Comparison of ENCODE assay signal across 1 cellular context in the genomic region with DNA sequence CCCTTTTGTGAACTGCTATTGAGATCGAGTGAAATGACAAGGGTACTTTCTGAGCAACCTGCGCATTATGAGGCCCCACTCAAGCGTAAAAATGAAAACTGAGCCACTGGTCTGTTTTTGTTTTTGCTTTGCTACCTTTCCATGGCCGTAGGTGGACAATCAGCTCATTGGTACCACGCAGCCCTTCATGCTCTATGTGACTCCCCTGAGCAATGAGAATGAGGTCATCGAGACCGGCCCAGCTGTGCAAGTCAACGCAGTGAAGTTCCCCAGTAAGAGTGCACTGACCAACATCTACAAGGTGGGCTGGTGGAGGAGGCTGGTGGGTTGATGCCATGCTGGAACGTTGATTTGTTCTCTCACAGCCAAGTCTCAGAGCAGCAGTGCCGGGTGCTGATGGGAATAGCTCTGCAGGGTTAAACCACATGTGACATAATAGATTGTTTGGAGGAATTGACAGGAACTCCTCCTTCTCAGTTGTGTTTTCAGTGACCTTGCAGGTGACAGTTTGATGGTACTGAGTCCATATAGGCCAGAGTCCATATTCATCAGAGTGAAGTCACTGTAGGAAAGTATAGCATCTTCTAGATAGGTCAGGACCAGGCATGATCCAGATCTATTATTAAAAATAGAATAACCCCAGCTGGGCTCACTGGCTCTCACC.
A peak's percentile ranks its signal among the peaks of the same experiment; 100 is the strongest.
TF ChIP-seq lines count a peak whose summit lies in the region.

No MANE protein-coding gene starts in this region.

TF ChIP-seq in HepG2, 621 proteins besides CTCF, POLR2A, EP300 and RAD21 (continued from another document):
- TF ChIP-seq, protein P1, sequence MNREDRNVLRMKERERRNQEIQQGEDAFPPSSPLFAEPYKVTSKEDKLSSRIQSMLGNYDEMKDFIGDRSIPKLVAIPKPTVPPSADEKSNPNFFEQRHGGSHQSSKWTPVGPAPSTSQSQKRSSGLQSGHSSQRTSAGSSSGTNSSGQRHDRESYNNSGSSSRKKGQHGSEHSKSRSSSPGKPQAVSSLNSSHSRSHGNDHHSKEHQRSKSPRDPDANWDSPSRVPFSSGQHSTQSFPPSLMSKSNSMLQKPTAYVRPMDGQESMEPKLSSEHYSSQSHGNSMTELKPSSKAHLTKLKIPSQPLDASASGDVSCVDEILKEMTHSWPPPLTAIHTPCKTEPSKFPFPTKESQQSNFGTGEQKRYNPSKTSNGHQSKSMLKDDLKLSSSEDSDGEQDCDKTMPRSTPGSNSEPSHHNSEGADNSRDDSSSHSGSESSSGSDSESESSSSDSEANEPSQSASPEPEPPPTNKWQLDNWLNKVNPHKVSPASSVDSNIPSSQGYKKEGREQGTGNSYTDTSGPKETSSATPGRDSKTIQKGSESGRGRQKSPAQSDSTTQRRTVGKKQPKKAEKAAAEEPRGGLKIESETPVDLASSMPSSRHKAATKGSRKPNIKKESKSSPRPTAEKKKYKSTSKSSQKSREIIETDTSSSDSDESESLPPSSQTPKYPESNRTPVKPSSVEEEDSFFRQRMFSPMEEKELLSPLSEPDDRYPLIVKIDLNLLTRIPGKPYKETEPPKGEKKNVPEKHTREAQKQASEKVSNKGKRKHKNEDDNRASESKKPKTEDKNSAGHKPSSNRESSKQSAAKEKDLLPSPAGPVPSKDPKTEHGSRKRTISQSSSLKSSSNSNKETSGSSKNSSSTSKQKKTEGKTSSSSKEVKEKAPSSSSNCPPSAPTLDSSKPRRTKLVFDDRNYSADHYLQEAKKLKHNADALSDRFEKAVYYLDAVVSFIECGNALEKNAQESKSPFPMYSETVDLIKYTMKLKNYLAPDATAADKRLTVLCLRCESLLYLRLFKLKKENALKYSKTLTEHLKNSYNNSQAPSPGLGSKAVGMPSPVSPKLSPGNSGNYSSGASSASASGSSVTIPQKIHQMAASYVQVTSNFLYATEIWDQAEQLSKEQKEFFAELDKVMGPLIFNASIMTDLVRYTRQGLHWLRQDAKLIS (CRISPR knock-in tag; IDR thresholded peaks at IDR 0.05), result no peak
- TF ChIP-seq SAP130 (CRISPR knock-in tag; IDR thresholded peaks at IDR 0.05; ENCODE audit: low read depth), result 0 out of 2 replicates have a peak, but pooled peaks have one; percentile 7
- 0 out of 2 replicates have a peak, but pooled peaks have one; percentile 9 for TF ChIP-seq ZFY (CRISPR knock-in tag; IDR thresholded peaks at IDR 0.05)
- no peak for TF ChIP-seq SOX13 (IDR thresholded peaks at IDR 0.05)
- peak in 1 of 2 experiments; percentile 42; a peak in 1 of 4 replicates for TF ChIP-seq SOX13 (CRISPR knock-in tag; conservative IDR thresholded peaks at IDR 0.05 in 1 of 2, IDR thresholded peaks at IDR 0.05 in 1 of 2)
- no peak for TF ChIP-seq NR2C2 (CRISPR knock-in tag; IDR thresholded peaks at IDR 0.05; ENCODE audit: borderline replicate concordance)
- TF ChIP-seq, protein P2, sequence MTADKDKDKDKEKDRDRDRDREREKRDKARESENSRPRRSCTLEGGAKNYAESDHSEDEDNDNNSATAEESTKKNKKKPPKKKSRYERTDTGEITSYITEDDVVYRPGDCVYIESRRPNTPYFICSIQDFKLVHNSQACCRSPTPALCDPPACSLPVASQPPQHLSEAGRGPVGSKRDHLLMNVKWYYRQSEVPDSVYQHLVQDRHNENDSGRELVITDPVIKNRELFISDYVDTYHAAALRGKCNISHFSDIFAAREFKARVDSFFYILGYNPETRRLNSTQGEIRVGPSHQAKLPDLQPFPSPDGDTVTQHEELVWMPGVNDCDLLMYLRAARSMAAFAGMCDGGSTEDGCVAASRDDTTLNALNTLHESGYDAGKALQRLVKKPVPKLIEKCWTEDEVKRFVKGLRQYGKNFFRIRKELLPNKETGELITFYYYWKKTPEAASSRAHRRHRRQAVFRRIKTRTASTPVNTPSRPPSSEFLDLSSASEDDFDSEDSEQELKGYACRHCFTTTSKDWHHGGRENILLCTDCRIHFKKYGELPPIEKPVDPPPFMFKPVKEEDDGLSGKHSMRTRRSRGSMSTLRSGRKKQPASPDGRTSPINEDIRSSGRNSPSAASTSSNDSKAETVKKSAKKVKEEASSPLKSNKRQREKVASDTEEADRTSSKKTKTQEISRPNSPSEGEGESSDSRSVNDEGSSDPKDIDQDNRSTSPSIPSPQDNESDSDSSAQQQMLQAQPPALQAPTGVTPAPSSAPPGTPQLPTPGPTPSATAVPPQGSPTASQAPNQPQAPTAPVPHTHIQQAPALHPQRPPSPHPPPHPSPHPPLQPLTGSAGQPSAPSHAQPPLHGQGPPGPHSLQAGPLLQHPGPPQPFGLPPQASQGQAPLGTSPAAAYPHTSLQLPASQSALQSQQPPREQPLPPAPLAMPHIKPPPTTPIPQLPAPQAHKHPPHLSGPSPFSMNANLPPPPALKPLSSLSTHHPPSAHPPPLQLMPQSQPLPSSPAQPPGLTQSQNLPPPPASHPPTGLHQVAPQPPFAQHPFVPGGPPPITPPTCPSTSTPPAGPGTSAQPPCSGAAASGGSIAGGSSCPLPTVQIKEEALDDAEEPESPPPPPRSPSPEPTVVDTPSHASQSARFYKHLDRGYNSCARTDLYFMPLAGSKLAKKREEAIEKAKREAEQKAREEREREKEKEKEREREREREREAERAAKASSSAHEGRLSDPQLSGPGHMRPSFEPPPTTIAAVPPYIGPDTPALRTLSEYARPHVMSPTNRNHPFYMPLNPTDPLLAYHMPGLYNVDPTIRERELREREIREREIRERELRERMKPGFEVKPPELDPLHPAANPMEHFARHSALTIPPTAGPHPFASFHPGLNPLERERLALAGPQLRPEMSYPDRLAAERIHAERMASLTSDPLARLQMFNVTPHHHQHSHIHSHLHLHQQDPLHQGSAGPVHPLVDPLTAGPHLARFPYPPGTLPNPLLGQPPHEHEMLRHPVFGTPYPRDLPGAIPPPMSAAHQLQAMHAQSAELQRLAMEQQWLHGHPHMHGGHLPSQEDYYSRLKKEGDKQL (CRISPR knock-in tag; IDR thresholded peaks at IDR 0.05; ENCODE audit: low read depth), result no peak
- no peak for TF ChIP-seq ZNF773 (CRISPR knock-in tag; IDR thresholded peaks at IDR 0.05; ENCODE audit: borderline replicate concordance)
- no peak for TF ChIP-seq ZNF3 (CRISPR knock-in tag; IDR thresholded peaks at IDR 0.05)
- peak; percentile 67 for TF ChIP-seq HNF4A (CRISPR knock-in tag; IDR thresholded peaks at IDR 0.05)
- no peak for TF ChIP-seq TBL1XR1 (IDR thresholded peaks at IDR 0.05; ENCODE audit: borderline replicate concordance, low read length, partially characterized antibody)
- TF ChIP-seq, protein P3, sequence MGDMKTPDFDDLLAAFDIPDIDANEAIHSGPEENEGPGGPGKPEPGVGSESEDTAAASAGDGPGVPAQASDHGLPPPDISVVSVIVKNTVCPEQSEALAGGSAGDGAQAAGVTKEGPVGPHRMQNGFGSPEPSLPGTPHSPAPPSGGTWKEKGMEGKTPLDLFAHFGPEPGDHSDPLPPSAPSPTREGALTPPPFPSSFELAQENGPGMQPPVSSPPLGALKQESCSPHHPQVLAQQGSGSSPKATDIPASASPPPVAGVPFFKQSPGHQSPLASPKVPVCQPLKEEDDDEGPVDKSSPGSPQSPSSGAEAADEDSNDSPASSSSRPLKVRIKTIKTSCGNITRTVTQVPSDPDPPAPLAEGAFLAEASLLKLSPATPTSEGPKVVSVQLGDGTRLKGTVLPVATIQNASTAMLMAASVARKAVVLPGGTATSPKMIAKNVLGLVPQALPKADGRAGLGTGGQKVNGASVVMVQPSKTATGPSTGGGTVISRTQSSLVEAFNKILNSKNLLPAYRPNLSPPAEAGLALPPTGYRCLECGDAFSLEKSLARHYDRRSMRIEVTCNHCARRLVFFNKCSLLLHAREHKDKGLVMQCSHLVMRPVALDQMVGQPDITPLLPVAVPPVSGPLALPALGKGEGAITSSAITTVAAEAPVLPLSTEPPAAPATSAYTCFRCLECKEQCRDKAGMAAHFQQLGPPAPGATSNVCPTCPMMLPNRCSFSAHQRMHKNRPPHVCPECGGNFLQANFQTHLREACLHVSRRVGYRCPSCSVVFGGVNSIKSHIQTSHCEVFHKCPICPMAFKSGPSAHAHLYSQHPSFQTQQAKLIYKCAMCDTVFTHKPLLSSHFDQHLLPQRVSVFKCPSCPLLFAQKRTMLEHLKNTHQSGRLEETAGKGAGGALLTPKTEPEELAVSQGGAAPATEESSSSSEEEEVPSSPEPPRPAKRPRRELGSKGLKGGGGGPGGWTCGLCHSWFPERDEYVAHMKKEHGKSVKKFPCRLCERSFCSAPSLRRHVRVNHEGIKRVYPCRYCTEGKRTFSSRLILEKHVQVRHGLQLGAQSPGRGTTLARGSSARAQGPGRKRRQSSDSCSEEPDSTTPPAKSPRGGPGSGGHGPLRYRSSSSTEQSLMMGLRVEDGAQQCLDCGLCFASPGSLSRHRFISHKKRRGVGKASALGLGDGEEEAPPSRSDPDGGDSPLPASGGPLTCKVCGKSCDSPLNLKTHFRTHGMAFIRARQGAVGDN (CRISPR knock-in tag; IDR thresholded peaks at IDR 0.05), result peak; percentile 43
- no peak for TF ChIP-seq CENPX (CRISPR knock-in tag; IDR thresholded peaks at IDR 0.05)
- TF ChIP-seq MED1 (CRISPR knock-in tag; IDR thresholded peaks at IDR 0.05), result peak; percentile 52; the same call in 1 of the 2 replicates
- TF ChIP-seq ZSCAN12 (CRISPR knock-in tag; IDR thresholded peaks at IDR 0.05), result 0 out of 2 replicates have a peak, but pooled peaks have one; percentile 53
- TF ChIP-seq MEIS2 (CRISPR knock-in tag; IDR thresholded peaks at IDR 0.05), result peak; percentile 64; the same call in 1 of the 2 replicates
- no peak for TF ChIP-seq SNAPC2 (CRISPR knock-in tag; IDR thresholded peaks at IDR 0.05)
- TF ChIP-seq SP5 (CRISPR knock-in tag; IDR thresholded peaks at IDR 0.05; ENCODE audit: borderline replicate concordance, low read depth), result peak; percentile 56; the same call in 1 of the 2 replicates
- TF ChIP-seq ZFX (CRISPR knock-in tag; IDR thresholded peaks at IDR 0.05; ENCODE audit: low read depth), result 0 out of 2 replicates have a peak, but pooled peaks have one; percentile 11
- no peak for TF ChIP-seq KDM5B (CRISPR knock-in tag; IDR thresholded peaks at IDR 0.05; ENCODE audit: borderline replicate concordance)
- TF ChIP-seq RXRA (CRISPR knock-in tag; IDR thresholded peaks at IDR 0.05), result no peak
TF ChIP-seq in HepG2: peak in this region for 21.
